ENCODE assay signal across 8 cellular contexts in genomic region chr18:31943895-31944816, GRCh38. TPM values are rescaled to one million over a fixed set of nuclear protein-coding genes. Genes with fewer than 3 reads are reported as not detected.
A peak's percentile ranks its signal among the peaks of the same experiment; 100 is the strongest.
DNase-seq lines count a peak whose midpoint lies in the region; ATAC-seq, FAIRE-seq and TF ChIP-seq lines count a peak whose summit lies in the region.

No MANE protein-coding gene starts in this region.

- peaks cover 17% of the 10 kb centered on the region for H3K36me3 Mint-ChIP-seq in CD8-positive, alpha-beta T cell

- no peak overlapping the region for H4K5ac ChIP-seq in H1 (ENCODE audit: insufficient read length, low read depth, low read length)

- peaks cover 39% of the 10 kb centered on the region for H3K4me1 Mint-ChIP-seq in CD8-positive, alpha-beta T cell (ENCODE audit: low read depth)

- DNase-seq in CD8-positive, alpha-beta T cell: no peak
- DNase-seq in H1 (ENCODE audit: low read depth in 1 of 2, low spot score in 2 of 2) (no peak), pons (ENCODE audit: low spot score) (no peak), NCI-H345 treated with DMSO at 0.1 percent for 48 hours (lab: John Stamatoyannopoulos, UW; ENCODE audit: unreplicated experiment) (no peak), COLO668 (lab: John Stamatoyannopoulos, UW; ENCODE audit: unreplicated experiment) (no peak)

- H3K27ac ChIP-seq in CD8-positive, alpha-beta T cell (ENCODE audit: low read depth, low read length): peak overlapping the region; percentile 88
- H3K27ac ChIP-seq in OCI-LY1 (ENCODE audit: low read depth, low read length, poor library complexity, severe bottlenecking): no peak overlapping the region
- no peak overlapping the region for H3K27ac ChIP-seq in H1 (ENCODE audit: low read depth, low read length)
- H3K27ac ChIP-seq in neutrophil: peak overlapping the region; percentile 98

- no peak overlapping the region for H2BK20ac ChIP-seq in H1 (ENCODE audit: low read length)

- no peak overlapping the region for H4K91ac ChIP-seq in H1 (replicated peaks; ENCODE audit: insufficient read length, low read length)

- no peak for TF ChIP-seq CTCF in CD8-positive, alpha-beta T cell (IDR thresholded peaks at IDR 0.05)
- TF ChIP-seq CTCF in OCI-LY1 (IDR thresholded peaks at IDR 0.05; ENCODE audit: low read length): no peak
- TF ChIP-seq CTCF in H1 (IDR thresholded peaks at IDR 0.05; ENCODE audit: control extremely low read depth in 1 of 3, insufficient read depth in 1 of 3, low read depth in 1 of 3, low read length in 3 of 3): no peak
- no peak for TF ChIP-seq CTCF in neutrophil (IDR thresholded peaks at IDR 0.05)

- peak overlapping the region; percentile 93; the same call in 1 of the 2 replicates for H2BK5ac ChIP-seq in H1 (ENCODE audit: low read depth, low read length)

- H3K79me2 ChIP-seq in OCI-LY1 (ENCODE audit: insufficient read depth, low read length) (peaks cover 35% of the 10 kb centered on the region), H1 (ENCODE audit: control insufficient read depth in 1 of 2, insufficient read depth in 2 of 2, low read length in 2 of 2) (peaks cover 7 to 55% of the 10 kb centered on the region in 2 experiments)

- H3K9me3 Mint-ChIP-seq in CD8-positive, alpha-beta T cell: no peaks in the 10 kb centered on the region

- no peak overlapping the region for H4K8ac ChIP-seq in H1 (ENCODE audit: extremely low read depth, insufficient read depth, low read length)

- H2AFZ ChIP-seq in OCI-LY1 (ENCODE audit: low read length) (peak overlapping the region; percentile 69; the same call in 1 of the 2 replicates), H1 (ENCODE audit: low read length) (no peak overlapping the region)

- no peak for TF ChIP-seq POLR2A in H1 (IDR thresholded peaks at IDR 0.05; ENCODE audit: control extremely low read depth in 1 of 2, low read depth in 2 of 2, low read length in 2 of 2)

- no peaks in the 10 kb centered on the region for H3K36me3 ChIP-seq in CD8-positive, alpha-beta T cell (ENCODE audit: insufficient read depth, low read length)
- no peaks in the 10 kb centered on the region for H3K36me3 ChIP-seq in OCI-LY1 (ENCODE audit: insufficient read depth, low read length)
- H3K36me3 ChIP-seq in H1 (ENCODE audit: control insufficient read depth in 2 of 4, insufficient read depth in 4 of 4, low read length in 3 of 4): no peaks in the 10 kb centered on the region; a peak in 1 of 8 replicates
- no peaks in the 10 kb centered on the region for H3K36me3 ChIP-seq in neutrophil

- H3K4ac ChIP-seq in H1 (replicated peaks; ENCODE audit: insufficient read length, low read depth, low read length): no peak overlapping the region

- H2BK120ac ChIP-seq in H1 (replicated peaks; ENCODE audit: low read depth, low read length): no peak overlapping the region

- H3K4me3 ChIP-seq in CD8-positive, alpha-beta T cell (ENCODE audit: low read depth, low read length): peak overlapping the region; percentile 78
- peak overlapping the region; percentile 89 for H3K4me3 ChIP-seq in OCI-LY1 (ENCODE audit: low read depth, low read length, poor library complexity, severe bottlenecking)
- H3K4me3 ChIP-seq in H1 (ENCODE audit: extremely low read depth in 1 of 4, insufficient read depth in 2 of 4, low read depth in 3 of 4, low read length in 4 of 4): peak overlapping the region; percentile 67 to 97 (median 88)
- H3K4me3 ChIP-seq in neutrophil (ENCODE audit: low read depth in 1 of 2, low read length in 1 of 2): peak overlapping the region; percentile 89 to 93

- POLR2A ChIA-PET in CD8-positive, alpha-beta T cell (lab: Charles Lee): interaction anchor here (0.9 to 5.3 kb wide), 9 partner anchors 9 to 152 kb away, joined by 3 to 111 read pairs (median 5); partner anchors contain the start of genes RNF125 and RNF138
- POLR2A ChIA-PET in H1 (lab: Charles Lee; ENCODE audit: partially characterized antibody): interaction anchor here (1.2 to 4.1 kb wide), 6 partner anchors 9 to 145 kb away, joined by 4 to 21 read pairs (median 6); no protein-coding TSS in a partner anchor

- H4K20me1 ChIP-seq in OCI-LY1 (ENCODE audit: insufficient read depth, low read length) (no peaks in the 10 kb centered on the region), H1 (replicated peaks in 1 of 2; ENCODE audit: control insufficient read depth in 1 of 2, insufficient read depth in 2 of 2, low read length in 2 of 2) (peaks cover 0 to 7% of the 10 kb centered on the region in 2 experiments)

- H2BK12ac ChIP-seq in H1 (ENCODE audit: low read depth, low read length): no peak overlapping the region

- ATAC-seq in CD8-positive, alpha-beta T cell: no peak
- no peak for ATAC-seq in HG03378 (IDR thresholded peaks at IDR 0.05; ENCODE audit: unreplicated experiment)

- no peaks in the 10 kb centered on the region for H3K9me2 ChIP-seq in OCI-LY1 (ENCODE audit: low read depth, low read length)

- H3K27me3 Mint-ChIP-seq in CD8-positive, alpha-beta T cell (ENCODE audit: low read depth): no peaks in the 10 kb centered on the region

- intact Hi-C loops in CD8-positive, alpha-beta T cell (cut with DNase I, micrococcal nuclease): loop anchor here (1.0 to 10.0 kb wide), 9 partner anchors 13 to 531 kb away; partner anchors contain the start of genes GAREM1 (in 2 of the 2) and RNF125 (in 2 of the 2)

- no peak overlapping the region for H3K56ac ChIP-seq in H1 (replicated peaks; ENCODE audit: insufficient read length, low read depth, low read length)

- H3K23me2 ChIP-seq in H1 (ENCODE audit: low read depth, low read length): peaks cover 11% of the 10 kb centered on the region

- no peak for TF ChIP-seq RAD21 in H1 (IDR thresholded peaks at IDR 0.05 in 1 of 2, conservative IDR thresholded peaks at IDR 0.05 in 1 of 2; ENCODE audit: low read depth in 2 of 2, low read length in 2 of 2)

- H3K27ac Mint-ChIP-seq in CD8-positive, alpha-beta T cell: peak overlapping the region; percentile 98

- H3F3A ChIP-seq in OCI-LY1 (ENCODE audit: insufficient read depth, low read length): no peaks in the 10 kb centered on the region

- H3K14ac ChIP-seq in H1 (ENCODE audit: insufficient read length): no peak overlapping the region

- 8% methylated on average over 13 of the region's 15 CpGs; no CpG with 5 or more reads in 1 of the 2 experiments for WGBS in H1 (ENCODE audit: extremely low coverage in 1 of 2, insufficient coverage in 1 of 2, insufficient read length in 1 of 2, insufficient replicate concordance in 2 of 2, low coverage in 1 of 2, low lambda C conversion rate in 2 of 2, missing lambda C conversion rate in 1 of 2), 2 experiments

- H2AK5ac ChIP-seq in H1 (ENCODE audit: low read depth, low read length): no peak overlapping the region

- no peak overlapping the region for H2BK15ac ChIP-seq in H1 (ENCODE audit: low read length)

- peaks cover 21% of the 10 kb centered on the region for H3K4me1 ChIP-seq in CD8-positive, alpha-beta T cell (ENCODE audit: insufficient read depth, low read length)
- H3K4me1 ChIP-seq in OCI-LY1 (ENCODE audit: insufficient read depth, low read length, severe bottlenecking) (peaks cover 23% of the 10 kb centered on the region), H1 (replicated peaks in 1 of 4; ENCODE audit: control insufficient read depth in 3 of 4, insufficient read depth in 4 of 4, low read length in 3 of 4) (peaks cover 0 to 10% (median 4%) of the 10 kb centered on the region in 4 experiments; a peak in 4 of 7 replicates), neutrophil (ENCODE audit: control insufficient read depth in 1 of 2, insufficient read depth in 1 of 2, low read depth in 1 of 2, low read length in 1 of 2) (peaks cover 33 to 37% of the 10 kb centered on the region in 2 experiments)

- CTCF ChIA-PET in CD8-positive, alpha-beta T cell (lab: Charles Lee): interaction anchor here (0.9 to 4.1 kb wide), 7 partner anchors 12 to 128 kb away, joined by 3 to 16 read pairs (median 6); partner anchors contain the start of gene RNF125
- CTCF ChIA-PET in H1 (lab: Charles Lee; ENCODE audit: partially characterized antibody): interaction anchor here (0.6 to 4.1 kb wide), 5 partner anchors 12 to 205 kb away, joined by 3 to 25 read pairs (median 4); no protein-coding TSS in a partner anchor

- peak overlapping the region; percentile 98; the same call in 1 of the 2 replicates for H3K18ac ChIP-seq in H1 (ENCODE audit: extremely low read depth, low read length)

- H3K9ac ChIP-seq in OCI-LY1 (ENCODE audit: low read length) (peak overlapping the region; percentile 83), H1 (replicated peaks in 1 of 4; ENCODE audit: extremely low read depth in 1 of 4, low read depth in 3 of 4, low read length in 3 of 4) (peak overlapping the region in 2 of 4 experiments; percentile 75 to 85; a peak in 3 of 7 replicates)

- no peak for TF ChIP-seq EP300 in H1 (IDR thresholded peaks at IDR 0.05; ENCODE audit: borderline replicate concordance in 1 of 2, low read depth in 2 of 2, low read length in 2 of 2)

- no peaks in the 10 kb centered on the region for H3K9me3 ChIP-seq in CD8-positive, alpha-beta T cell (ENCODE audit: low read length)
- H3K9me3 ChIP-seq in OCI-LY1 (ENCODE audit: low read length) (no peaks in the 10 kb centered on the region), H1 (ENCODE audit: insufficient read depth in 2 of 2, low read depth in 1 of 2, low read length in 1 of 2) (no peaks in the 10 kb centered on the region), neutrophil (no peaks in the 10 kb centered on the region)

- no peaks in the 10 kb centered on the region; the same call in 1 of the 2 replicates for H3K79me1 ChIP-seq in H1 (ENCODE audit: low read depth, low read length)

- no peak overlapping the region for H3K23ac ChIP-seq in H1 (ENCODE audit: insufficient read length)

- no peaks in the 10 kb centered on the region for H3K27me3 ChIP-seq in CD8-positive, alpha-beta T cell (ENCODE audit: insufficient read depth, low read length)
- no peaks in the 10 kb centered on the region for H3K27me3 ChIP-seq in OCI-LY1 (ENCODE audit: insufficient read depth, low read length)
- H3K27me3 ChIP-seq in H1 (replicated peaks in 1 of 4; ENCODE audit: control insufficient read depth in 3 of 4, extremely low read depth in 1 of 4, insufficient read depth in 3 of 4, low read length in 3 of 4): no peaks in the 10 kb centered on the region
- H3K27me3 ChIP-seq in neutrophil: no peaks in the 10 kb centered on the region

- no peak for FAIRE-seq in H1 (lab: Jason Lieb, UNC)

- H3K4me2 ChIP-seq in OCI-LY1 (ENCODE audit: low read length): peak overlapping the region; percentile 94
- H3K4me2 ChIP-seq in H1 (ENCODE audit: insufficient read depth in 1 of 2, low read depth in 2 of 2, low read length in 2 of 2): peak overlapping the region; percentile 94 to 98

- H3K4me3 Mint-ChIP-seq in CD8-positive, alpha-beta T cell: peak overlapping the region; percentile 99

TF ChIP-seq in H1, 55 proteins besides CTCF, POLR2A, EP300 and RAD21 (continues in another document):
- TF ChIP-seq KDM5A (IDR thresholded peaks at IDR 0.05; ENCODE audit: low read length): no peak

RNA-seq across cellular contexts. Expression of gene TRAPPC8, which starts 1.2 kb away (rescaled TPM):
- 10 to 100 TPM; 23.6 to 24.9 TPM for total RNA-seq in CD8-positive, alpha-beta T cell
- 43.6 and 49.9 TPM in 2 replicates for total RNA-seq in H1 (2021; fragmentation: NEBNext Ultra II Directional; extraction: Animal tissue kit (Norgen Biotek cat#: 25700))
- polyA plus RNA-seq in H1 (2011; rRNA removed): 28.9 and 56.5 TPM in 2 replicates
- 50.4 TPM for polyA plus RNA-seq in H1 (2011; cell fraction: cytosol; rRNA removed)
- 56.8 TPM for polyA plus RNA-seq in H1 (2011; cell fraction: nucleus; rRNA removed)
- polyA plus RNA-seq in H1 (2012, experiment 1 of 2): 20.5 to 36.5 TPM (median 21.0 TPM) in 4 replicates
- 2.3 TPM for polyA plus RNA-seq in H1 (2012, experiment 2 of 2)
- 24.7 TPM for polyA plus RNA-seq in H1 (2013, experiment 1 of 2)
- polyA plus RNA-seq in H1 (2013, experiment 2 of 2): 26.8 TPM
- 134 and 197 TPM in 2 replicates for polyA minus RNA-seq in H1 (2011; rRNA and poly(A)+ RNA removed)
- 31.2 TPM for polyA minus RNA-seq in H1 (2011; cell fraction: cytosol; rRNA and poly(A)+ RNA removed)
- polyA minus RNA-seq in H1 (2011; cell fraction: nucleus; rRNA and poly(A)+ RNA removed): 71.4 TPM

Comparison
In these comparisons a context has a peak if more than half of its experiments do, and no peak if none do; other contexts are left out.
1. H3K27ac ChIP-seq: peak in CD8-positive, alpha-beta T cell (single experiment) and neutrophil (single experiment); none in OCI-LY1 (single experiment) and H1 (single experiment).
2. Peak in every context shown above with its lines, with median percentiles within 50 percentile points of each other: H3K4me3 ChIP-seq.